10 cellular contexts compared by ENCODE assay signal in the genomic region with DNA sequence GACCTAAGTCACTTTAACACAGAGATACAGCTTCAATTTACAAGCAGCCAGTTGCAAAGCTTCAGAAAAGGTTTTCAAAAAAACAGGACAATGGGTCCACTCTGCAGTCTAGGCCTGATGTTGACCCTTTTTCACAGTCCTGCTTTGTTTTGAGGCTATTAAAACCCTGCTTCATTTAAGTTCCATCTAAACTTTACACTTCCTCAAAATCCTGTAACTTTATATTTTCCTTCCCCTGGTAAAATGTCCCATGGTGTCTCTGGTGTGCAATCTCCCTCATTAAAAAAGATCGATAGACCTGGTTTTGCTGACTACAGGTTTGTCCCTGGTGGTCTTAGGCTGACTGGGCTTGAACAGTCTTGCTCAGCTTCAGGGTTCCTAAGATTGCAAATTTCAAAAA. TPM values are rescaled to one million over a fixed set of nuclear protein-coding genes. Genes with fewer than 3 reads are reported as not detected.
DNase-seq lines count a peak whose midpoint lies in the region; ATAC-seq, FAIRE-seq and TF ChIP-seq lines count a peak whose summit lies in the region.
"Had no signal": no experiment of that assay in that cellular context is flagged by ENCODE, and none has a peak within 500 bp of the region (broad histone marks: within the 10 kb centered on the region; RNA-seq: fewer than 3 reads in every experiment).

No MANE protein-coding gene starts in this region.

- no peak for TF ChIP-seq RAD21 in HepG2 (CRISPR knock-in tag; IDR thresholded peaks at IDR 0.05)

- no peak for TF ChIP-seq EP300 in HepG2 (IDR thresholded peaks at IDR 0.05; ENCODE audit: low read depth in 2 of 2, low read length in 2 of 2)
- TF ChIP-seq EP300 in HepG2 (CRISPR knock-in tag; IDR thresholded peaks at IDR 0.05; ENCODE audit: borderline replicate concordance): no peak

- H3K9me3 ChIP-seq in adipocyte (ENCODE audit: control insufficient read depth, low read length): no peaks in the 10 kb centered on the region
- H3K9me3 ChIP-seq in HepG2 (ENCODE audit: low read length): no peaks in the 10 kb centered on the region
- H3K9me3 ChIP-seq in testis: no peaks in the 10 kb centered on the region

- peak overlapping the region; percentile 86 for H3K27ac ChIP-seq in HepG2 (ENCODE audit: extremely low read length, insufficient read depth, low read length)
- H3K27ac ChIP-seq in testis: peak overlapping the region; percentile 90 to 92

- in situ Hi-C loops in HepG2 (cut with HindIII; ENCODE audit: extremely low pct_ligation_motif_present, low pct_unique_long_range_greater_than_20kb): loop anchor here (10.0 kb wide), 1 partner anchor 137 kb away; no protein-coding TSS in a partner anchor

- peak overlapping the region; percentile 91 for H3K4me2 ChIP-seq in HepG2 (ENCODE audit: low read depth, low read length)

- no peak for FAIRE-seq in HepG2 (lab: Jason Lieb, UNC)
- FAIRE-seq: endometrium, RCC 7860 had no signal

- intact Hi-C loops in HepG2 (cut with micrococcal nuclease; ENCODE audit: unreplicated experiment): loop anchor here (2.0 to 10.0 kb wide), 2 partner anchors 123 to 653 kb away; no protein-coding TSS in a partner anchor
- intact Hi-C loops in testis (cut with DNase I; ENCODE audit: low total_unique reads): loop anchor here (10.0 kb wide), 1 partner anchor 137 kb away; no protein-coding TSS in a partner anchor

- no peaks in the 10 kb centered on the region for H3K9me3 Mint-ChIP-seq in activated CD8-positive, alpha-beta memory T cell treated with anti-CD3 and anti-CD28 coated beads, Interleukin-2, amount 10 ng/mL, durations not matched to agents 7 days and 5 days (ENCODE audit: low read depth)

- no peak overlapping the region for H2AFZ ChIP-seq in HepG2 (ENCODE audit: low read length)

- TF ChIP-seq CTCF in HepG2 (CRISPR knock-in tag; IDR thresholded peaks at IDR 0.05) (no peak), testis (IDR thresholded peaks at IDR 0.05) (no peak)

- H3K4me1 Mint-ChIP-seq in activated CD8-positive, alpha-beta memory T cell treated with anti-CD3 and anti-CD28 coated beads, Interleukin-2, amount 10 ng/mL, durations not matched to agents 7 days and 5 days: peaks cover 42% of the 10 kb centered on the region

- peaks cover 4% of the 10 kb centered on the region for H3K36me3 ChIP-seq in adipocyte (ENCODE audit: control insufficient read depth, insufficient read depth, low read length, severe bottlenecking)
- H3K36me3 ChIP-seq in HepG2 (replicated peaks in 1 of 2; ENCODE audit: control insufficient read depth in 1 of 2, insufficient read depth in 2 of 2, low read length in 2 of 2): no peaks in the 10 kb centered on the region
- H3K36me3 ChIP-seq in testis (ENCODE audit: low read depth, missing control alignments): no peaks in the 10 kb centered on the region

- no peaks in the 10 kb centered on the region for H3K27me3 ChIP-seq in adipocyte (replicated peaks; ENCODE audit: control insufficient read depth, insufficient read depth, low read length)
- no peaks in the 10 kb centered on the region; a peak in 1 of 5 replicates for H3K27me3 ChIP-seq in HepG2 (ENCODE audit: control insufficient read depth in 1 of 2, insufficient read depth in 2 of 2, low read length in 2 of 2)
- no peaks in the 10 kb centered on the region for H3K27me3 ChIP-seq in testis

- ATAC-seq in activated CD8-positive, alpha-beta memory T cell treated with anti-CD3 and anti-CD28 coated beads, Interleukin-2, amount 10 ng/mL, durations not matched to agents 7 days and 5 days: no peak
- ATAC-seq in HepG2: no peak

- no TSS peak for BruUV-seq in HepG2 (replicated peaks; lab: Mats Ljungman, UMichigan)

- POLR2A ChIA-PET in HepG2 (lab: Yijun Ruan, JAX): interaction anchor here (0.8 to 2.6 kb wide), 7 partner anchors 13 to 73 kb away, joined by 3 to 20 read pairs (median 5); partner anchors contain the start of genes ZNF619, ZNF620 and ZNF621

- peak overlapping the region; percentile 98 for H3K27ac Mint-ChIP-seq in activated CD8-positive, alpha-beta memory T cell treated with anti-CD3 and anti-CD28 coated beads, Interleukin-2, amount 10 ng/mL, durations not matched to agents 7 days and 5 days

- no peaks in the 10 kb centered on the region for H4K20me1 ChIP-seq in HepG2 (ENCODE audit: insufficient read depth, low read length)

- CTCF ChIA-PET in activated CD8-positive, alpha-beta memory T cell treated with anti-CD3 and anti-CD28 coated beads, Interleukin-2, amount 10 ng/mL, durations not matched to agents 7 days and 5 days (lab: Charles Lee): interaction anchor here (0.8 to 1.3 kb wide), 4 partner anchors 13 to 1636 kb away, joined by 3 read pairs; partner anchors contain the start of gene ZNF619
- CTCF ChIA-PET in HepG2 (lab: Yijun Ruan, JAX; ENCODE audit: low intra/inter-chr PET ratio, low total read pairs): no interaction called here

- H3K4me1 ChIP-seq in adipocyte (ENCODE audit: control insufficient read depth, insufficient read depth, low read length): peaks cover 19% of the 10 kb centered on the region
- peaks cover 41% of the 10 kb centered on the region for H3K4me1 ChIP-seq in HepG2 (ENCODE audit: insufficient read depth, low read length)
- H3K4me1 ChIP-seq in testis: peaks cover 14% of the 10 kb centered on the region

- H3K4me3 ChIP-seq in adipocyte (ENCODE audit: low read length) (peak overlapping the region; percentile 87), HepG2 (replicated peaks in 1 of 3; ENCODE audit: insufficient read depth in 1 of 3, low read depth in 2 of 3, low read length in 3 of 3) (peak overlapping the region; percentile 65 to 86 (median 79)), testis (peak overlapping the region in 1 of 2 donors; percentile 77)

- H3K27me3 Mint-ChIP-seq in activated CD8-positive, alpha-beta memory T cell treated with anti-CD3 and anti-CD28 coated beads, Interleukin-2, amount 10 ng/mL, durations not matched to agents 7 days and 5 days: no peaks in the 10 kb centered on the region

- H3K9ac ChIP-seq in adipocyte (ENCODE audit: low read length) (peak overlapping the region; percentile 85), HepG2 (ENCODE audit: insufficient read depth, low read depth, low read length) (peak overlapping the region; percentile 80)

- 65% methylated on average over 1 of the region's 1 CpG for WGBS in HepG2 (ENCODE audit: low lambda C conversion rate)
- WGBS in testis, 2 donors: 67 to 71% methylated on average over 1 of the region's 1 CpG

- peaks cover 7% of the 10 kb centered on the region for H3K36me3 Mint-ChIP-seq in activated CD8-positive, alpha-beta memory T cell treated with anti-CD3 and anti-CD28 coated beads, Interleukin-2, amount 10 ng/mL, durations not matched to agents 7 days and 5 days

- H3K4me3 Mint-ChIP-seq in activated CD8-positive, alpha-beta memory T cell treated with anti-CD3 and anti-CD28 coated beads, Interleukin-2, amount 10 ng/mL, durations not matched to agents 7 days and 5 days: peak overlapping the region; percentile 91

- no peak for DNase-seq in activated CD8-positive, alpha-beta memory T cell treated with anti-CD3 and anti-CD28 coated beads, Interleukin-2, amount 10 ng/mL, durations not matched to agents 7 days and 5 days
- no peak for DNase-seq in activated CD8-positive, alpha-beta memory T cell treated with anti-CD3 and anti-CD28 coated beads, Interleukin-2, amount 50 U/mL, for 4 hours
- no peak for DNase-seq in adipocyte (ENCODE audit: low read depth)
- no peak for DNase-seq in HepG2 (ENCODE audit: low spot score)
- no peak for DNase-seq in testis
- no peak for DNase-seq in SHP77 (lab: John Stamatoyannopoulos, UW)
- DNase-seq in DMS153 (lab: John Stamatoyannopoulos, UW): no peak
- no peak for DNase-seq in hepatic stellate cell (ENCODE audit: low spot score)

- peaks cover 3% of the 10 kb centered on the region for H3K79me2 ChIP-seq in HepG2 (ENCODE audit: insufficient read depth, low read length)

- no peak for TF ChIP-seq POLR2A in HepG2 (IDR thresholded peaks at IDR 0.05; ENCODE audit: insufficient read depth in 1 of 2, low read depth in 2 of 2, low read length in 2 of 2)
- no peak for TF ChIP-seq POLR2A in testis (IDR thresholded peaks at IDR 0.05)

RNA-seq across cellular contexts. Expression of gene RPL14, which starts 5.1 kb away (rescaled TPM):
- 1,000 to 10,000 TPM; 1,755 to 2,066 TPM for total RNA-seq in activated CD8-positive, alpha-beta memory T cell treated with anti-CD3 and anti-CD28 coated beads, Interleukin-2, amount 10 ng/mL, durations not matched to agents 7 days and 5 days
- total RNA-seq in HepG2 (2016; rRNA removed; fragmentation: Illumina TruSeq; extraction: Trizol): 1,291 and 1,534 TPM in 2 replicates
- 1,420 and 1,565 TPM in 2 replicates for total RNA-seq in HepG2 (2016; cell fraction: cytosol; rRNA removed; fragmentation: Illumina TruSeq; extraction: Trizol; ENCODE audit: low read depth)
- total RNA-seq in HepG2 (2016; cell fraction: insoluble cytoplasmic fraction; rRNA removed; fragmentation: Illumina TruSeq; extraction: Trizol): 1,291 and 1,624 TPM in 2 replicates
- total RNA-seq in HepG2 (2016; cell fraction: membrane; rRNA removed; fragmentation: Illumina TruSeq; extraction: Trizol): 2,440 and 2,539 TPM in 2 replicates
- 404 and 486 TPM in 2 replicates for total RNA-seq in HepG2 (2016; cell fraction: nucleus; rRNA removed; fragmentation: Illumina TruSeq; extraction: Trizol)
- polyA plus RNA-seq in HepG2 (2011; rRNA removed): 502 and 554 TPM in 2 replicates
- polyA plus RNA-seq in HepG2 (2011; cell fraction: cytosol; rRNA removed): 480 and 499 TPM in 2 replicates
- polyA plus RNA-seq in HepG2 (2011; cell fraction: nucleus; rRNA removed): 133 TPM in 2 replicates
- polyA plus RNA-seq in HepG2 (2012): 2,003 and 2,065 TPM in 2 replicates
- polyA plus RNA-seq in HepG2 (2016; cell fraction: cytosol; fragmentation: Illumina TruSeq; extraction: Trizol; ENCODE audit: low read depth): 2,396 and 2,553 TPM in 2 replicates
- 1,996 and 2,029 TPM in 2 replicates for polyA plus RNA-seq in HepG2 (2016; cell fraction: insoluble cytoplasmic fraction; fragmentation: Illumina TruSeq; extraction: Trizol; ENCODE audit: low read depth)
- polyA plus RNA-seq in HepG2 (2016; cell fraction: membrane; fragmentation: Illumina TruSeq; extraction: Trizol; ENCODE audit: low read depth): 3,179 and 3,263 TPM in 2 replicates
- 859 TPM in 2 replicates for polyA plus RNA-seq in HepG2 (2016; cell fraction: nucleus; fragmentation: Illumina TruSeq; extraction: Trizol; ENCODE audit: insufficient read depth, low read depth)
- polyA minus RNA-seq in HepG2 (2011; rRNA and poly(A)+ RNA removed; ENCODE audit: low replicate concordance): 440 and 569 TPM in 2 replicates
- polyA minus RNA-seq in HepG2 (2011; cell fraction: cytosol; rRNA and poly(A)+ RNA removed): 617 and 745 TPM in 2 replicates
- polyA minus RNA-seq in HepG2 (2011; cell fraction: nucleus; rRNA and poly(A)+ RNA removed): 167 and 200 TPM in 2 replicates
- total RNA-seq in testis: 100 to 1,000 TPM; 100 to 170 TPM
- polyA plus RNA-seq in testis (ENCODE audit: insufficient read depth, low read depth, low replicate concordance): 361 TPM

RNA-seq across cellular contexts. Expression of gene ZNF619, which starts 24.9 kb away (rescaled TPM):
- 10 to 100 TPM; 10.1 to 11.0 TPM for total RNA-seq in activated CD8-positive, alpha-beta memory T cell treated with anti-CD3 and anti-CD28 coated beads, Interleukin-2, amount 10 ng/mL, durations not matched to agents 7 days and 5 days
- 4.9 and 5.2 TPM in 2 replicates for total RNA-seq in HepG2 (2016; rRNA removed; fragmentation: Illumina TruSeq; extraction: Trizol)
- 0.40 and 0.88 TPM in 2 replicates for total RNA-seq in HepG2 (2016; cell fraction: cytosol; rRNA removed; fragmentation: Illumina TruSeq; extraction: Trizol; ENCODE audit: low read depth)
- total RNA-seq in HepG2 (2016; cell fraction: insoluble cytoplasmic fraction; rRNA removed; fragmentation: Illumina TruSeq; extraction: Trizol): 4.5 and 5.1 TPM in 2 replicates
- total RNA-seq in HepG2 (2016; cell fraction: membrane; rRNA removed; fragmentation: Illumina TruSeq; extraction: Trizol): 1.6 and 1.8 TPM in 2 replicates
- total RNA-seq in HepG2 (2016; cell fraction: nucleus; rRNA removed; fragmentation: Illumina TruSeq; extraction: Trizol): 4.0 and 5.1 TPM in 2 replicates
- polyA plus RNA-seq in HepG2 (2011; rRNA removed): 0.83 and 1.0 TPM in 2 replicates
- 0.83 and 0.95 TPM in 2 replicates for polyA plus RNA-seq in HepG2 (2011; cell fraction: cytosol; rRNA removed)
- polyA plus RNA-seq in HepG2 (2011; cell fraction: nucleus; rRNA removed): 1.5 and 1.9 TPM in 2 replicates
- 0.97 and 1.1 TPM in 2 replicates for polyA plus RNA-seq in HepG2 (2012)
- polyA plus RNA-seq in HepG2 (2016; cell fraction: cytosol; fragmentation: Illumina TruSeq; extraction: Trizol; ENCODE audit: low read depth): 0.11 and 0.15 TPM in 2 replicates
- polyA plus RNA-seq in HepG2 (2016; cell fraction: insoluble cytoplasmic fraction; fragmentation: Illumina TruSeq; extraction: Trizol; ENCODE audit: low read depth): 2.4 TPM in 2 replicates
- 0.53 and 0.58 TPM in 2 replicates for polyA plus RNA-seq in HepG2 (2016; cell fraction: membrane; fragmentation: Illumina TruSeq; extraction: Trizol; ENCODE audit: low read depth)
- polyA plus RNA-seq in HepG2 (2016; cell fraction: nucleus; fragmentation: Illumina TruSeq; extraction: Trizol; ENCODE audit: insufficient read depth, low read depth): 2.7 and 3.1 TPM in 2 replicates
- polyA minus RNA-seq in HepG2 (2011; rRNA and poly(A)+ RNA removed; ENCODE audit: low replicate concordance): 4.6 and 6.5 TPM in 2 replicates
- polyA minus RNA-seq in HepG2 (2011; cell fraction: cytosol; rRNA and poly(A)+ RNA removed): 2.4 and 2.9 TPM in 2 replicates
- polyA minus RNA-seq in HepG2 (2011; cell fraction: nucleus; rRNA and poly(A)+ RNA removed): 5.2 and 5.3 TPM in 2 replicates
- total RNA-seq in testis: 1 to 10 TPM; 4.1 to 4.4 TPM
- polyA plus RNA-seq in testis (ENCODE audit: insufficient read depth, low read depth, low replicate concordance): 3.0 TPM

RNA-seq across cellular contexts. Expression of gene ZNF620, which starts 53.8 kb away (rescaled TPM):
- total RNA-seq in activated CD8-positive, alpha-beta memory T cell treated with anti-CD3 and anti-CD28 coated beads, Interleukin-2, amount 10 ng/mL, durations not matched to agents 7 days and 5 days: 1 to 10 TPM; 5.7 to 8.3 TPM
- 12.2 and 16.3 TPM in 2 replicates for total RNA-seq in HepG2 (2016; rRNA removed; fragmentation: Illumina TruSeq; extraction: Trizol)
- total RNA-seq in HepG2 (2016; cell fraction: cytosol; rRNA removed; fragmentation: Illumina TruSeq; extraction: Trizol; ENCODE audit: low read depth): 1.7 and 2.7 TPM in 2 replicates
- 12.6 and 17.8 TPM in 2 replicates for total RNA-seq in HepG2 (2016; cell fraction: insoluble cytoplasmic fraction; rRNA removed; fragmentation: Illumina TruSeq; extraction: Trizol)
- total RNA-seq in HepG2 (2016; cell fraction: membrane; rRNA removed; fragmentation: Illumina TruSeq; extraction: Trizol): 7.8 and 9.2 TPM in 2 replicates
- 6.7 and 8.5 TPM in 2 replicates for total RNA-seq in HepG2 (2016; cell fraction: nucleus; rRNA removed; fragmentation: Illumina TruSeq; extraction: Trizol)
- 2.3 TPM in 2 replicates for polyA plus RNA-seq in HepG2 (2011; rRNA removed)
- 1.9 and 2.1 TPM in 2 replicates for polyA plus RNA-seq in HepG2 (2011; cell fraction: cytosol; rRNA removed)
- polyA plus RNA-seq in HepG2 (2011; cell fraction: nucleus; rRNA removed): 2.3 and 2.8 TPM in 2 replicates
- 1.8 and 2.9 TPM in 2 replicates for polyA plus RNA-seq in HepG2 (2012)
- polyA plus RNA-seq in HepG2 (2016; cell fraction: cytosol; fragmentation: Illumina TruSeq; extraction: Trizol; ENCODE audit: low read depth): 0.79 and 0.89 TPM in 2 replicates
- polyA plus RNA-seq in HepG2 (2016; cell fraction: insoluble cytoplasmic fraction; fragmentation: Illumina TruSeq; extraction: Trizol; ENCODE audit: low read depth): 8.3 and 9.0 TPM in 2 replicates
- polyA plus RNA-seq in HepG2 (2016; cell fraction: membrane; fragmentation: Illumina TruSeq; extraction: Trizol; ENCODE audit: low read depth): 3.1 TPM in 2 replicates
- polyA plus RNA-seq in HepG2 (2016; cell fraction: nucleus; fragmentation: Illumina TruSeq; extraction: Trizol; ENCODE audit: insufficient read depth, low read depth): 5.5 and 7.0 TPM in 2 replicates
- 0.16 and 1.7 TPM in 2 replicates for polyA minus RNA-seq in HepG2 (2011; rRNA and poly(A)+ RNA removed; ENCODE audit: low replicate concordance)
- polyA minus RNA-seq in HepG2 (2011; cell fraction: cytosol; rRNA and poly(A)+ RNA removed): 3.1 and 3.7 TPM in 2 replicates
- 5.2 and 8.2 TPM in 2 replicates for polyA minus RNA-seq in HepG2 (2011; cell fraction: nucleus; rRNA and poly(A)+ RNA removed)
- total RNA-seq in testis: 1 to 10 TPM; 3.7 to 4.2 TPM
- 1.6 TPM for polyA plus RNA-seq in testis (ENCODE audit: insufficient read depth, low read depth, low replicate concordance)
